1 cellular context compared by ENCODE assay signal in the genomic region with DNA sequence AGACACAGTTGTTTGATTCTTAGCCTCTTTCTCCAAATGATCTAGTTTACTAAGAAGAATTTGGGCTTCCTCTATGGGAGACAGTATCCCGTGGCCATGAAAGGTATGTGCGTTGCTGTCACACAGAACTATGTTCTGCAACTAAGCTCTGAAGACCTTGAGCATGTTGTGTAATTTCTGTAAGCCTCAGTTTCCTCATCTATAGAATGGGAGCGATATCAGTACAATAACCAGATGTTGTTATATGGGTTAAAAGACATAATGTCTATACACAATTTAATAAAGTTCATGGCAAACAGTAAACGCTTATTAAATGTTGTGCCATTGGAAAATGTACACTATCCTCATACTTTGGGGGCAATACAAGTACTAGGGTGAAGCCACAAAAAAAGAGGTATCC.
TF ChIP-seq lines count a peak whose summit lies in the region.

No MANE protein-coding gene starts in this region.

TF ChIP-seq in K562, 482 proteins besides CTCF, POLR2A, EP300 and RAD21:
- TF ChIP-seq RBM25 (IDR thresholded peaks at IDR 0.05; ENCODE audit: low read depth, low read length, severe bottlenecking) = peak; percentile 66
- TF ChIP-seq ZNF780A (CRISPR knock-in tag; IDR thresholded peaks at IDR 0.05) = no peak
- no peak for TF ChIP-seq ZNF436 (CRISPR knock-in tag; IDR thresholded peaks at IDR 0.05)
- TF ChIP-seq ADNP (tag; IDR thresholded peaks at IDR 0.05) = peak; percentile 35; the same call in 1 of the 2 replicates
TF ChIP-seq in K562: peak in this region for 2.
